In genomic region chr9:136608331-136609159, GRCh38 we compare ENCODE assay signal across 2 cellular contexts.
TF ChIP-seq lines count a peak whose summit lies in the region.

No MANE protein-coding gene starts in this region.

TF ChIP-seq in GM23338, 12 proteins besides CTCF, POLR2A, EP300 and RAD21:
- no peak for TF ChIP-seq ZNF462 (CRISPR knock-in tag; IDR thresholded peaks at IDR 0.05)
- no peak for TF ChIP-seq STAT1 (IDR thresholded peaks at IDR 0.05; ENCODE audit: unreplicated experiment)
- TF ChIP-seq NANOG (IDR thresholded peaks at IDR 0.05; ENCODE audit: borderline replicate concordance) = no peak
- TF ChIP-seq JUNB (IDR thresholded peaks at IDR 0.05; ENCODE audit: unreplicated experiment) = no peak
- TF ChIP-seq ZNF114 (CRISPR knock-in tag; IDR thresholded peaks at IDR 0.05) = no peak
- no peak for TF ChIP-seq REST (IDR thresholded peaks at IDR 0.05; ENCODE audit: unreplicated experiment)
- TF ChIP-seq ETS1 (IDR thresholded peaks at IDR 0.05) = no peak
- TF ChIP-seq EZH2phosphoT487 (IDR thresholded peaks at IDR 0.05; ENCODE audit: unreplicated experiment) = no peak
- no peak for TF ChIP-seq ZNF331 (CRISPR knock-in tag; IDR thresholded peaks at IDR 0.05; ENCODE audit: low read depth)
- TF ChIP-seq EZH2 (IDR thresholded peaks at IDR 0.05; ENCODE audit: low read depth, unreplicated experiment) = no peak
- TF ChIP-seq CREB1 (CRISPR knock-in tag; IDR thresholded peaks at IDR 0.05; ENCODE audit: low read depth) = no peak
- no peak for TF ChIP-seq POLR2AphosphoS5 (IDR thresholded peaks at IDR 0.05; ENCODE audit: low read depth)

TF ChIP-seq in GM12878, 131 proteins besides CTCF, POLR2A, EP300 and RAD21:
- no peak for TF ChIP-seq LARP7 (IDR thresholded peaks at IDR 0.05)
- no peak for TF ChIP-seq HDAC2 (IDR thresholded peaks at IDR 0.05)
- no peak for TF ChIP-seq SMAD5 (IDR thresholded peaks at IDR 0.05; ENCODE audit: low read depth)
- TF ChIP-seq PRDM15 (CRISPR knock-in tag; IDR thresholded peaks at IDR 0.05) = no peak
- TF ChIP-seq KDM1A (IDR thresholded peaks at IDR 0.05; ENCODE audit: borderline replicate concordance) = no peak
- no peak for TF ChIP-seq SMARCA5 (IDR thresholded peaks at IDR 0.05)
- no peak for TF ChIP-seq BHLHE40 (IDR thresholded peaks at IDR 0.05; ENCODE audit: borderline replicate concordance in 1 of 2, low read depth in 2 of 2, low read length in 1 of 2)
- TF ChIP-seq NBN (IDR thresholded peaks at IDR 0.05) = no peak
- no peak for TF ChIP-seq ZNF274 (IDR thresholded peaks at IDR 0.05; ENCODE audit: insufficient read depth, insufficient read length)
- TF ChIP-seq ASH2L (IDR thresholded peaks at IDR 0.05; ENCODE audit: borderline replicate concordance, low read depth) = no peak
- TF ChIP-seq RBBP5 (conservative IDR thresholded peaks at IDR 0.05) = no peak
- no peak for TF ChIP-seq EGR1 (IDR thresholded peaks at IDR 0.05; ENCODE audit: borderline replicate concordance in 1 of 2, low read depth in 2 of 2, low read length in 2 of 2)
- TF ChIP-seq NFXL1 (IDR thresholded peaks at IDR 0.05; ENCODE audit: borderline replicate concordance) = no peak
- TF ChIP-seq USF2 (IDR thresholded peaks at IDR 0.05; ENCODE audit: borderline replicate concordance, low read depth, low read length) = no peak
- no peak for TF ChIP-seq PAX5 (IDR thresholded peaks at IDR 0.05; ENCODE audit: borderline replicate concordance, low read depth, low read length)
- TF ChIP-seq POLR2AphosphoS5 (IDR thresholded peaks at IDR 0.05; ENCODE audit: low read length) = no peak
